13 cellular contexts compared by ENCODE assay signal in the genomic region with DNA sequence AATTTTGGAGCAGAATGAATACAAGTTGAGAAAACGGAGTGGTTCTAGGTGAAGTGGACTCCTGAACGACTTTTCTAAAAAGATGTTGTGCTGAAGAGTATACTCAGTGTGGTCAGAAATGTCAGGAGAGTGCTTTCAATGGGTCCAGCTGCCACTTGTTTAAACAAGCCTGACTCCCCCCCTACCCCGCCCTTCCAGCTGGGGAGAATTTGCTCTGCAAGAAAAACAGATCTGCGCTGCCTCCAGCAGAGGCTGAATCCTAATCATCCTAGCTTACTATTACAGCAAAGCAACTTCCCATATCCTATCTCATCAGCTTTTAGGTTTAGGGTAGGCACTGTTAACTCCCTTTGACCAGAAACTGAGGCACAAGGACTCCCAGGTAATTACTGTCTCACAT. TPM values are rescaled to one million over a fixed set of nuclear protein-coding genes. Genes with fewer than 3 reads are reported as not detected.
DNase-seq lines count a peak whose midpoint lies in the region; ATAC-seq and TF ChIP-seq lines count a peak whose summit lies in the region.
"Had no signal": no experiment of that assay in that cellular context is flagged by ENCODE, and none has a peak within 500 bp of the region (broad histone marks: within the 10 kb centered on the region; RNA-seq: fewer than 3 reads in every experiment).

No MANE protein-coding gene starts in this region.

- no peaks in the 10 kb centered on the region for H3K36me3 ChIP-seq in lower lobe of right lung
- no peaks in the 10 kb centered on the region for H3K36me3 ChIP-seq in BE2C

- intact Hi-C loops in lower lobe of right lung (cut with DNase I) = no loop called here

- TF ChIP-seq CTCF in lower lobe of right lung (IDR thresholded peaks at IDR 0.05) = no peak
- TF ChIP-seq CTCF in BE2C (IDR thresholded peaks at IDR 0.05; ENCODE audit: low read depth, low read length) = no peak

- no peak overlapping the region for H3K27ac ChIP-seq in lower lobe of right lung

- H3K4me1 ChIP-seq in lower lobe of right lung (peaks cover 4% of the 10 kb centered on the region), BE2C (no peaks in the 10 kb centered on the region)

- H3K9me3 ChIP-seq in lower lobe of right lung (no peaks in the 10 kb centered on the region), BE2C (no peaks in the 10 kb centered on the region)

- H3K4me3 ChIP-seq in lower lobe of right lung = no peak overlapping the region
- no peak overlapping the region for H3K4me3 ChIP-seq in BE2C (ENCODE audit: low read depth, low read length)

- DNase-seq in DMS53 treated with DMSO at 0.1 percent for 48 hours (lab: John Stamatoyannopoulos, UW; ENCODE audit: unreplicated experiment) (peak; percentile 58), NCI-H1105 (lab: John Stamatoyannopoulos, UW) (peak; percentile 22), SHP77 treated with DMSO at 0.1 percent for 48 hours (lab: John Stamatoyannopoulos, UW) (peak; percentile 12), lower lobe of right lung (peak; percentile 45), BE2C (no peak), mucosa of gallbladder (ENCODE audit: low spot score) (no peak), anterior cingulate cortex (lab: John Stamatoyannopoulos, UW) (no peak)
- DNase-seq: activated CD4-positive, alpha-beta T cell treated with anti-CD3 and anti-CD28 coated beads, Interleukin-2, amount 50 U/mL, for 48 hours; DND-41; effector CD4-positive, alpha-beta T cell; hypothalamus had no signal

- peaks cover 6% of the 10 kb centered on the region for H3K27me3 ChIP-seq in lower lobe of right lung (ENCODE audit: low read depth)
- H3K27me3 ChIP-seq in BE2C = peaks cover 4% of the 10 kb centered on the region; the same call in 1 of the 2 replicates

- peak; percentile 52 to 62 for ATAC-seq in lower lobe of right lung
- ATAC-seq in HG03457 (IDR thresholded peaks at IDR 0.05; ENCODE audit: unreplicated experiment) = no peak

RNA-seq across cellular contexts. Expression of a gene that starts 1.9 kb away (rescaled TPM):
- total RNA-seq in lower lobe of right lung (3.2 TPM), mucosa of gallbladder (0.12 TPM)
- not detected for polyA plus RNA-seq in BE2C (2012; ENCODE audit: insufficient read depth, insufficient read length, low read depth)
- polyA plus RNA-seq: naive thymus-derived CD8-positive, alpha-beta T cell had no signal

Comparison
In these comparisons a context has a peak if more than half of its experiments do, and no peak if none do; other contexts are left out.
1. DNase-seq: peak in DMS53 treated with DMSO at 0.1 percent for 48 hours (single experiment), NCI-H1105 (single experiment), SHP77 treated with DMSO at 0.1 percent for 48 hours (single experiment) and lower lobe of right lung (single experiment); none in BE2C (single experiment), mucosa of gallbladder (single experiment) and anterior cingulate cortex (0 of 58).